28 cellular contexts compared by ENCODE assay signal in genomic region chr9:7739595-7739994, GRCh38.
"Had no signal": no experiment of that assay in that cellular context is flagged by ENCODE, and none has a peak within 500 bp of the region (broad histone marks: within the 10 kb centered on the region; RNA-seq: fewer than 3 reads in every experiment).

No MANE protein-coding gene starts in this region.

- ATAC-seq: esophagus mucosa; gastrocnemius medialis; left cardiac atrium; left lung; naive thymus-derived CD8-positive, alpha-beta T cell; sciatic nerve; stimulated activated effector memory CD8-positive, alpha-beta T cell treated with anti-CD3 and anti-CD28 coated beads, Interleukin-12 subunit alpha, Interleukin-12 subunit beta, amount 100 ng/mL, for 72 hours; stimulated activated naive CD8-positive, alpha-beta T cell treated with anti-CD3 and anti-CD28 coated beads, Interleukin-15, Interleukin-2, amounts not matched to agents 100 U/mL and 50 U/mL, for 24 hours; upper lobe of right lung had no signal

- H3K27ac Mint-ChIP-seq: dendritic cell treated with granulocyte-macrophage colony-stimulating factor and Interleukin-4, amounts not matched to agents 40 ng/mL and 50 ng/mL, for 4 days; endodermal cell; naive thymus-derived CD8-positive, alpha-beta T cell; nephron progenitor cell; stimulated activated effector memory CD8-positive, alpha-beta T cell treated with anti-CD3 and anti-CD28 coated beads, Interleukin-12 subunit alpha, Interleukin-12 subunit beta, amount 100 ng/mL, for 72 hours had no signal

- H3K4me3 Mint-ChIP-seq: dendritic cell treated with granulocyte-macrophage colony-stimulating factor and Interleukin-4, amounts not matched to agents 40 ng/mL and 50 ng/mL, for 4 days; endodermal cell; naive thymus-derived CD8-positive, alpha-beta T cell; nephron progenitor cell; stimulated activated effector memory CD8-positive, alpha-beta T cell treated with anti-CD3 and anti-CD28 coated beads, Interleukin-12 subunit alpha, Interleukin-12 subunit beta, amount 100 ng/mL, for 72 hours had no signal

- DNase-seq: colonic mucosa; effector CD8-positive, alpha-beta T cell; endodermal cell; foreskin fibroblast; gastrocnemius medialis; head of caudate nucleus; left cardiac atrium; left lung; naive thymus-derived CD8-positive, alpha-beta T cell; nephron progenitor cell; nucleus accumbens; stimulated activated CD4-positive, alpha-beta T cell treated with anti-CD3 and anti-CD28 coated beads, Interleukin-12 subunit alpha, Interleukin-12 subunit beta, amount 100 ng/mL, for 4 hours; stimulated activated CD4-positive, alpha-beta T cell treated with anti-CD3 and anti-CD28 coated beads, Interleukin-1b, Interleukin-23, amount 100 ng/mL, for 48 hours; stimulated activated CD4-positive, alpha-beta T cell treated with anti-CD3 and anti-CD28 coated beads, Interleukin-4, amount 100 ng/mL, for 1 hour; stimulated activated naive CD8-positive, alpha-beta T cell treated with anti-CD3 and anti-CD28 coated beads, Interleukin-15, Interleukin-2, amounts not matched to agents 100 U/mL and 50 U/mL, for 24 hours; transverse colon; upper lobe of right lung had no signal

- H3K4me2 ChIP-seq: hepatocyte, smooth muscle cell had no signal

- H3K36me3 ChIP-seq: colonic mucosa, gastrocnemius medialis, left lung, prostate gland, right atrium auricular region, transverse colon, upper lobe of right lung, vagina had no signal

- H3K4me1 ChIP-seq: colonic mucosa, gastrocnemius medialis, left lung, prostate gland, right atrium auricular region, transverse colon, upper lobe of right lung, vagina had no signal

- H3K27ac ChIP-seq: colonic mucosa, epithelial cell of prostate, gastrocnemius medialis, hepatocyte, left lung, prostate gland, right atrium auricular region, transverse colon, upper lobe of right lung, vagina had no signal

- H3K9me3 Mint-ChIP-seq: dendritic cell treated with granulocyte-macrophage colony-stimulating factor and Interleukin-4, amounts not matched to agents 40 ng/mL and 50 ng/mL, for 4 days; endodermal cell; stimulated activated effector memory CD8-positive, alpha-beta T cell treated with anti-CD3 and anti-CD28 coated beads, Interleukin-12 subunit alpha, Interleukin-12 subunit beta, amount 100 ng/mL, for 72 hours had no signal

- H3K27me3 Mint-ChIP-seq: dendritic cell treated with granulocyte-macrophage colony-stimulating factor and Interleukin-4, amounts not matched to agents 40 ng/mL and 50 ng/mL, for 4 days; naive thymus-derived CD8-positive, alpha-beta T cell had no signal

- H3K27me3 ChIP-seq: colonic mucosa, gastrocnemius medialis, hepatocyte, left lung, right atrium auricular region, transverse colon, upper lobe of right lung, vagina had no signal

- H2AFZ ChIP-seq: hepatocyte had no signal

- FAIRE-seq: islet of Langerhans had no signal

- H3K9me3 ChIP-seq: colonic mucosa, gastrocnemius medialis, prostate gland, right atrium auricular region, transverse colon, upper lobe of right lung, vagina had no signal

- H3K79me2 ChIP-seq: hepatocyte had no signal

- H3K4me3 ChIP-seq: colonic mucosa, gastrocnemius medialis, hepatocyte, left lung, prostate gland, right atrium auricular region, smooth muscle cell, transverse colon, upper lobe of right lung, vagina had no signal

- H3K4me1 Mint-ChIP-seq: endodermal cell; naive thymus-derived CD8-positive, alpha-beta T cell; nephron progenitor cell; stimulated activated effector memory CD8-positive, alpha-beta T cell treated with anti-CD3 and anti-CD28 coated beads, Interleukin-12 subunit alpha, Interleukin-12 subunit beta, amount 100 ng/mL, for 72 hours had no signal

- H3K36me3 Mint-ChIP-seq: naive thymus-derived CD8-positive, alpha-beta T cell; stimulated activated effector memory CD8-positive, alpha-beta T cell treated with anti-CD3 and anti-CD28 coated beads, Interleukin-12 subunit alpha, Interleukin-12 subunit beta, amount 100 ng/mL, for 72 hours had no signal
